9 cellular contexts compared by ENCODE assay signal in genomic region chr5:151683936-151684586, GRCh38. TPM values are rescaled to one million over a fixed set of nuclear protein-coding genes. Genes with fewer than 3 reads are reported as not detected.
DNase-seq lines count a peak whose midpoint lies in the region; ATAC-seq, FAIRE-seq and TF ChIP-seq lines count a peak whose summit lies in the region.
"Had no signal": no experiment of that assay in that cellular context is flagged by ENCODE, and none has a peak within 500 bp of the region (broad histone marks: within the 10 kb centered on the region; RNA-seq: fewer than 3 reads in every experiment).

No MANE protein-coding gene starts in this region.

- ATAC-seq in GM19328 (IDR thresholded peaks at IDR 0.05; ENCODE audit: unreplicated experiment), result no peak

- intact Hi-C loops in kidney (cut with DNase I), result no loop called here
- intact Hi-C loops in spleen (cut with DNase I; ENCODE audit: low total_unique reads), result no loop called here

- H3K4me3 ChIP-seq in HUES64 (ENCODE audit: low read length) (peak overlapping the region; percentile 75), kidney (ENCODE audit: low read length in 2 of 2) (peak overlapping the region; percentile 78 to 90), spleen (peak overlapping the region; percentile 23 to 72 (median 48))

- FAIRE-seq in kidney (lab: Jason Lieb, UNC), result no peak

- no peak for DNase-seq in kidney
- DNase-seq in spleen, result no peak
- DNase-seq in epidermal melanocyte (ENCODE audit: insufficient read length, low spot score), result no peak
- DNase-seq in effector CD4-positive, alpha-beta T cell, result no peak
- no peak for DNase-seq in stimulated activated CD4-positive, alpha-beta T cell treated with anti-CD3 and anti-CD28 coated beads, Interleukin-4, amount 100 ng/mL, for 24 hours

- H3K27me3 ChIP-seq in HUES64 (ENCODE audit: insufficient read depth, low read length) (no peaks in the 10 kb centered on the region), spleen (replicated peaks in 1 of 7) (peaks cover 0 to 16% (median 0%) of the 10 kb centered on the region in 7 donors)

- peak overlapping the region; percentile 92; the same call in 1 of the 2 replicates for H3K27ac ChIP-seq in HUES64 (ENCODE audit: low read depth, low read length)
- H3K27ac ChIP-seq in kidney (ENCODE audit: low read depth in 2 of 2, low read length in 2 of 2), result peak overlapping the region; percentile 33
- H3K27ac ChIP-seq in spleen, result peak overlapping the region in 7 of 8 donors; percentile 36 to 89 (median 82)

- 91% methylated on average over 2 of the region's 2 CpGs for WGBS in HUES64
- WGBS in spleen, 5 donors, result 63 to 80% (median 69%) methylated on average over 2 of the region's 2 CpGs

- TF ChIP-seq CTCF in brain (conservative IDR thresholded peaks at IDR 0.05) (no peak), kidney (IDR thresholded peaks at IDR 0.05; ENCODE audit: borderline replicate concordance, extremely low read depth, insufficient read depth) (no peak), spleen (IDR thresholded peaks at IDR 0.05 in 8 of 11, conservative IDR thresholded peaks at IDR 0.05 in 3 of 11) (no peak)

- peak overlapping the region; percentile 75 to 98 (median 79) for H3K27ac Mint-ChIP-seq in brain

- H3K36me3 ChIP-seq in HUES64 (ENCODE audit: insufficient read depth, low read length), result peaks cover 13% of the 10 kb centered on the region
- H3K36me3 ChIP-seq in kidney (ENCODE audit: control insufficient read depth in 1 of 2, insufficient read depth in 2 of 2, low read length in 2 of 2), result peaks cover 0 to 2% of the 10 kb centered on the region in 2 donors
- peaks cover 0 to 13% (median 0%) of the 10 kb centered on the region in 6 donors for H3K36me3 ChIP-seq in spleen

- H3K9ac ChIP-seq in HUES64 (ENCODE audit: low read depth, low read length), result peak overlapping the region; percentile 41; the same call in 1 of the 2 replicates
- peak overlapping the region in 1 of 2 donors; percentile 56 for H3K9ac ChIP-seq in kidney (ENCODE audit: low read length in 2 of 2)

- H3K4me3 Mint-ChIP-seq in brain, result peak overlapping the region; percentile 22 to 99 (median 91)
- H3K4me3 Mint-ChIP-seq: central memory CD8-positive, alpha-beta T cell had no signal

- H3K4me1 ChIP-seq in HUES64 (ENCODE audit: insufficient read depth, low read length), result peaks cover 32% of the 10 kb centered on the region
- H3K4me1 ChIP-seq in kidney (ENCODE audit: control insufficient read depth in 1 of 2, insufficient read depth in 1 of 2, low read depth in 1 of 2, low read length in 2 of 2), result peaks cover 21 to 28% of the 10 kb centered on the region in 2 donors
- H3K4me1 ChIP-seq in spleen, result peaks cover 10 to 79% (median 45%) of the 10 kb centered on the region in 6 donors

- no peak for TF ChIP-seq POLR2A in spleen (IDR thresholded peaks at IDR 0.05)

- no peaks in the 10 kb centered on the region for H3K9me3 Mint-ChIP-seq in brain
- H3K9me3 Mint-ChIP-seq: central memory CD8-positive, alpha-beta T cell had no signal

- H3K36me3 Mint-ChIP-seq in brain, result peaks cover 9% of the 10 kb centered on the region

- H3K9me3 ChIP-seq in HUES64 (ENCODE audit: insufficient read depth, low read depth, low read length) (no peaks in the 10 kb centered on the region), kidney (ENCODE audit: control insufficient read depth in 1 of 2, low read length in 2 of 2) (no peaks in the 10 kb centered on the region), spleen (no peaks in the 10 kb centered on the region)

- H3K27me3 Mint-ChIP-seq in brain, result peaks cover 4% of the 10 kb centered on the region

- peaks cover 81% of the 10 kb centered on the region for H3K4me1 Mint-ChIP-seq in brain

RNA-seq across cellular contexts. Expression of gene SPARC, which starts 2.7 kb away (rescaled TPM):
- 236 TPM for polyA plus RNA-seq in HUES64 (2013, experiment 1 of 2)
- polyA plus RNA-seq in HUES64 (2013, experiment 2 of 2), result 250 TPM
- 920 TPM for polyA plus RNA-seq in brain (ENCODE audit: insufficient read depth, low read depth, low replicate concordance)
- total RNA-seq in kidney, result 637 TPM
- polyA plus RNA-seq in kidney (ENCODE audit: insufficient read depth, low read depth, low replicate concordance), result 581 TPM
- 100 to 1,000 TPM; 320 to 963 (median 552) TPM for total RNA-seq in spleen
- polyA plus RNA-seq in spleen, result 100 to 1,000 TPM in 2 of 3 donors, 10 to 100 TPM in 1; 76.5 to 195 (median 135) TPM

Comparison
In these comparisons a context has a peak if more than half of its experiments do, and no peak if none do; other contexts are left out.
1. H3K27ac ChIP-seq: peak in every context shown above with its lines; median percentile 92 in HUES64; 82 in spleen; 33 in kidney.